In genomic region chr17:48655913-48656312, GRCh38 we compare ENCODE assay signal across 34 cellular contexts. TPM values are rescaled to one million over a fixed set of nuclear protein-coding genes. Genes with fewer than 3 reads are reported as not detected.
"Had no signal": no experiment of that assay in that cellular context is flagged by ENCODE, and none has a peak within 500 bp of the region (broad histone marks: within the 10 kb centered on the region; RNA-seq: fewer than 3 reads in every experiment).

No MANE protein-coding gene starts in this region.

- H3K36me3 ChIP-seq: ascending aorta, brain microvascular endothelial cell, esophagus squamous epithelium, gastroesophageal sphincter had no signal

- DNase-seq: activated CD4-positive, alpha-beta memory T cell treated with anti-CD3 and anti-CD28 coated beads for 36 hours; activated CD4-positive, alpha-beta T cell treated with anti-CD3 and anti-CD28 coated beads for 36 hours; activated CD4-positive, alpha-beta T cell treated with anti-CD3 and anti-CD28 coated beads, Interleukin-2, amount 10 ng/mL, durations not matched to agents 24 days and 14 days; activated CD4-positive, CD25-positive, alpha-beta regulatory T cell; activated CD4-positive, CD25-positive, alpha-beta regulatory T cell treated with anti-CD3 and anti-CD28 coated beads, Interleukin-2, amount 50 U/mL, for 72 hours; activated CD8-positive, alpha-beta memory T cell treated with anti-CD3 and anti-CD28 coated beads, Interleukin-2, amount 50 U/mL, for 48 hours; activated CD8-positive, alpha-beta T cell treated with anti-CD3 and anti-CD28 coated beads, Interleukin-2, amount 10 ng/mL, durations not matched to agents 7 days and 5 days; activated gamma-delta T cell; activated naive CD4-positive, alpha-beta T cell; activated naive CD4-positive, alpha-beta T cell treated with anti-CD3 and anti-CD28 coated beads, Interleukin-2, amount 10 ng/mL, durations not matched to agents 7 days and 5 days; activated naive CD8-positive, alpha-beta T cell treated with anti-CD3 and anti-CD28 coated beads, Interleukin-2, amount 10 ng/mL, durations not matched to agents 7 days and 5 days; activated T-cell treated with anti-CD3 and anti-CD28 coated beads for 4 hours; activated T-cell treated with anti-CD3 and anti-CD28 coated beads, Interleukin-2, amount 50 U/mL, for 24 hours; activated T-cell treated with anti-CD3 and anti-CD28 coated beads, Interleukin-2, amount 50 U/mL, for 72 hours; brain microvascular endothelial cell; dorsolateral prefrontal cortex; effector memory CD4-positive, alpha-beta T cell; esophagus squamous epithelium; foreskin melanocyte; T-helper 2 cell had no signal

- H3K36me3 Mint-ChIP-seq: activated CD4-positive, alpha-beta memory T cell treated with anti-CD3 and anti-CD28 coated beads for 36 hours; activated naive CD4-positive, alpha-beta T cell treated with anti-CD3 and anti-CD28 coated beads, Interleukin-2, amount 10 ng/mL, durations not matched to agents 7 days and 5 days; activated naive CD4-positive, alpha-beta T cell treated with anti-CD3 and anti-CD28 coated beads, Interleukin-2, amount 50 U/mL, for 72 hours; activated naive CD8-positive, alpha-beta T cell treated with anti-CD3 and anti-CD28 coated beads, Interleukin-2, amount 10 ng/mL, durations not matched to agents 7 days and 5 days had no signal

- H3K4me3 ChIP-seq: ascending aorta, coronary artery, dorsolateral prefrontal cortex, esophagus squamous epithelium, gastroesophageal sphincter had no signal

- H3K4me1 ChIP-seq: ascending aorta, esophagus squamous epithelium, gastroesophageal sphincter had no signal

- ATAC-seq: activated CD4-positive, alpha-beta T cell treated with anti-CD3 and anti-CD28 coated beads for 36 hours; activated CD8-positive, alpha-beta T cell treated with anti-CD3 and anti-CD28 coated beads, Interleukin-2, amount 10 ng/mL, durations not matched to agents 7 days and 5 days; activated naive CD4-positive, alpha-beta T cell treated with anti-CD3 and anti-CD28 coated beads, Interleukin-2, amount 50 U/mL, for 72 hours; activated T-cell treated with anti-CD3 and anti-CD28 coated beads, Interleukin-2, amount 50 U/mL, for 72 hours; gastroesophageal sphincter had no signal

- H3K27me3 Mint-ChIP-seq: central memory CD8-positive, alpha-beta T cell had no signal

- H3K27ac Mint-ChIP-seq: activated CD4-positive, alpha-beta memory T cell treated with anti-CD3 and anti-CD28 coated beads for 36 hours; activated CD4-positive, alpha-beta T cell treated with anti-CD3 and anti-CD28 coated beads for 36 hours; activated CD4-positive, alpha-beta T cell treated with anti-CD3 and anti-CD28 coated beads, Interleukin-2, amount 10 ng/mL, durations not matched to agents 24 days and 14 days; activated CD8-positive, alpha-beta T cell treated with anti-CD3 and anti-CD28 coated beads, Interleukin-2, amount 10 ng/mL, durations not matched to agents 7 days and 5 days; activated naive CD4-positive, alpha-beta T cell treated with anti-CD3 and anti-CD28 coated beads, Interleukin-2, amount 10 ng/mL, durations not matched to agents 7 days and 5 days; activated naive CD4-positive, alpha-beta T cell treated with anti-CD3 and anti-CD28 coated beads, Interleukin-2, amount 50 U/mL, for 72 hours; activated naive CD8-positive, alpha-beta T cell treated with anti-CD3 and anti-CD28 coated beads, Interleukin-2, amount 10 ng/mL, durations not matched to agents 7 days and 5 days; activated T-cell treated with anti-CD3 and anti-CD28 coated beads, Interleukin-2, amount 50 U/mL, for 24 hours; activated T-cell treated with anti-CD3 and anti-CD28 coated beads, Interleukin-2, amount 50 U/mL, for 72 hours; dendritic cell treated with granulocyte-macrophage colony-stimulating factor and Interleukin-4, amounts not matched to agents 40 ng/mL and 50 ng/mL, for 4 days had no signal

- H3K9me3 Mint-ChIP-seq: activated CD4-positive, alpha-beta memory T cell treated with anti-CD3 and anti-CD28 coated beads for 36 hours; activated CD4-positive, alpha-beta T cell treated with anti-CD3 and anti-CD28 coated beads, Interleukin-2, amount 10 ng/mL, durations not matched to agents 24 days and 14 days; activated naive CD4-positive, alpha-beta T cell treated with anti-CD3 and anti-CD28 coated beads, Interleukin-2, amount 10 ng/mL, durations not matched to agents 7 days and 5 days; activated naive CD4-positive, alpha-beta T cell treated with anti-CD3 and anti-CD28 coated beads, Interleukin-2, amount 50 U/mL, for 72 hours; activated naive CD8-positive, alpha-beta T cell treated with anti-CD3 and anti-CD28 coated beads, Interleukin-2, amount 10 ng/mL, durations not matched to agents 7 days and 5 days; activated T-cell treated with anti-CD3 and anti-CD28 coated beads, Interleukin-2, amount 50 U/mL, for 24 hours; activated T-cell treated with anti-CD3 and anti-CD28 coated beads, Interleukin-2, amount 50 U/mL, for 72 hours; central memory CD8-positive, alpha-beta T cell; dendritic cell treated with granulocyte-macrophage colony-stimulating factor and Interleukin-4, amounts not matched to agents 40 ng/mL and 50 ng/mL, for 4 days had no signal

- H3K9me3 ChIP-seq: ascending aorta, esophagus squamous epithelium, gastroesophageal sphincter had no signal

- H3K4me3 Mint-ChIP-seq: activated CD4-positive, alpha-beta memory T cell treated with anti-CD3 and anti-CD28 coated beads for 36 hours; activated CD4-positive, alpha-beta T cell treated with anti-CD3 and anti-CD28 coated beads for 36 hours; activated CD4-positive, alpha-beta T cell treated with anti-CD3 and anti-CD28 coated beads, Interleukin-2, amount 10 ng/mL, durations not matched to agents 24 days and 14 days; activated CD8-positive, alpha-beta T cell treated with anti-CD3 and anti-CD28 coated beads, Interleukin-2, amount 10 ng/mL, durations not matched to agents 7 days and 5 days; activated naive CD4-positive, alpha-beta T cell treated with anti-CD3 and anti-CD28 coated beads, Interleukin-2, amount 10 ng/mL, durations not matched to agents 7 days and 5 days; activated naive CD8-positive, alpha-beta T cell treated with anti-CD3 and anti-CD28 coated beads, Interleukin-2, amount 10 ng/mL, durations not matched to agents 7 days and 5 days; activated T-cell treated with anti-CD3 and anti-CD28 coated beads, Interleukin-2, amount 50 U/mL, for 24 hours; activated T-cell treated with anti-CD3 and anti-CD28 coated beads, Interleukin-2, amount 50 U/mL, for 72 hours; central memory CD8-positive, alpha-beta T cell; dendritic cell treated with granulocyte-macrophage colony-stimulating factor and Interleukin-4, amounts not matched to agents 40 ng/mL and 50 ng/mL, for 4 days had no signal

- H3K27ac ChIP-seq: ascending aorta, brain microvascular endothelial cell, coronary artery, dorsolateral prefrontal cortex, epithelial cell of prostate, esophagus squamous epithelium, gastroesophageal sphincter had no signal

RNA-seq across cellular contexts. Expression of gene HOXB9, which starts 29.8 kb away (rescaled TPM):
- total RNA-seq: ascending aorta, bronchial epithelial cell, cardiac septum, dorsolateral prefrontal cortex, esophagus squamous epithelium, fibroblast of lung, fibroblast of villous mesenchyme, gastroesophageal sphincter had no signal
- polyA plus RNA-seq: fibroblast of lung had no signal

RNA-seq across cellular contexts. Expression of gene HOXB8, which starts 40.8 kb away (rescaled TPM):
- total RNA-seq: activated CD4-positive, alpha-beta memory T cell treated with anti-CD3 and anti-CD28 coated beads for 36 hours; activated CD4-positive, alpha-beta T cell treated with anti-CD3 and anti-CD28 coated beads for 36 hours; activated CD4-positive, alpha-beta T cell treated with anti-CD3 and anti-CD28 coated beads, Interleukin-2, amount 10 ng/mL, durations not matched to agents 24 days and 14 days; activated CD8-positive, alpha-beta T cell treated with anti-CD3 and anti-CD28 coated beads, Interleukin-2, amount 10 ng/mL, durations not matched to agents 7 days and 5 days; activated naive CD4-positive, alpha-beta T cell treated with anti-CD3 and anti-CD28 coated beads, Interleukin-2, amount 50 U/mL, for 72 hours; activated naive CD8-positive, alpha-beta T cell treated with anti-CD3 and anti-CD28 coated beads, Interleukin-2, amount 10 ng/mL, durations not matched to agents 7 days and 5 days; activated T-cell treated with anti-CD3 and anti-CD28 coated beads, Interleukin-2, amount 50 U/mL, for 72 hours; ascending aorta; bronchial epithelial cell; cardiac septum; cerebellum; dorsolateral prefrontal cortex; esophagus squamous epithelium; fibroblast of villous mesenchyme; T-helper 1 cell treated with Interleukin-12 subunit alpha and Interleukin-12 subunit beta and Interleukin-4 antibody, amounts not matched to agents 30 ng/mL and 1 ng/mL, for 36 hours had no signal
- polyA plus RNA-seq: esophagus had no signal

RNA-seq across cellular contexts. Expression of gene HOXB7, which starts 45.1 kb away (rescaled TPM):
- total RNA-seq: bronchial epithelial cell, cerebellum had no signal

RNA-seq across cellular contexts. Expression of gene HOXB6, which starts 51.1 kb away (rescaled TPM):
- total RNA-seq: activated CD4-positive, alpha-beta T cell treated with anti-CD3 and anti-CD28 coated beads for 36 hours; activated CD8-positive, alpha-beta T cell treated with anti-CD3 and anti-CD28 coated beads, Interleukin-2, amount 10 ng/mL, durations not matched to agents 7 days and 5 days; activated naive CD8-positive, alpha-beta T cell treated with anti-CD3 and anti-CD28 coated beads, Interleukin-2, amount 10 ng/mL, durations not matched to agents 7 days and 5 days; bronchial epithelial cell; cerebellum had no signal
